In the genomic region with DNA sequence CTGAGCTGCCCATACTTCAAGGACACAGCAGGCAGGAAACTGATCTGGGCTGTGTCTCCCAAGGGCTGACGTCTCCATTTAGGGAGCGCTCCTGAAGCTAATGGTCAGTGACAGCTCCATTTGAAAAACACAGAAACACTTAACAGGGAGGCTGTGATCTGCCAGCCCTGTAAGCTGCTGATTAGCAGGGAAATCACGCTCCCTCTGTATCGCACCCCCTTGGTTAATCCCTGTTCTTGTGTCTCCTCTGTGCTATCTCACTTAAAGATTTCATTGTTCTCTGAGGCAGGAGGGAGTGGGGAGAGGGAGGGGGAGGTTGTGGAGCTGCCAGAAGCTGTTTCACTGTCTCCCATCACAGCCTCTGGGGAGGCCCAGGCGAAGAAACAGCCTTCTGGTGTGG, we compare ENCODE assay signal across 17 cellular contexts. TPM values are rescaled to one million over a fixed set of nuclear protein-coding genes. Genes with fewer than 3 reads are reported as not detected.
DNase-seq lines count a peak whose midpoint lies in the region; ATAC-seq and TF ChIP-seq lines count a peak whose summit lies in the region.
"Had no signal": no experiment of that assay in that cellular context is flagged by ENCODE, and none has a peak within 500 bp of the region (broad histone marks: within the 10 kb centered on the region; RNA-seq: fewer than 3 reads in every experiment).

No MANE protein-coding gene starts in this region.

- H3K36me3 Mint-ChIP-seq in T-helper 2 cell treated with Interferon-gamma antibody and Interleukin-4, amounts not matched to agents 5 μg/mL and 100 μg/mL, for 36 hours (ENCODE audit: low read depth) = peaks cover 11% of the 10 kb centered on the region
- H3K36me3 Mint-ChIP-seq: mesothelial cell of epicardium had no signal

- H2AFZ ChIP-seq in SK-N-SH (ENCODE audit: low read depth) = no peak overlapping the region
- H2AFZ ChIP-seq: parathyroid adenoma had no signal

- H3K4me3 ChIP-seq in SK-N-SH (ENCODE audit: low read depth in 2 of 2, low read length in 1 of 2) = no peak overlapping the region

- H3K4me3 Mint-ChIP-seq in T-helper 2 cell treated with Interferon-gamma antibody and Interleukin-4, amounts not matched to agents 5 μg/mL and 100 μg/mL, for 36 hours = no peak overlapping the region
- H3K4me3 Mint-ChIP-seq: activated CD8-positive, alpha-beta memory T cell treated with anti-CD3 and anti-CD28 coated beads, Interleukin-2, amount 10 ng/mL, durations not matched to agents 7 days and 5 days; central memory CD8-positive, alpha-beta T cell; mesothelial cell of epicardium had no signal

- no peaks in the 10 kb centered on the region for H3K4me1 Mint-ChIP-seq in T-helper 2 cell treated with Interferon-gamma antibody and Interleukin-4, amounts not matched to agents 5 μg/mL and 100 μg/mL, for 36 hours (ENCODE audit: low read depth)
- H3K4me1 Mint-ChIP-seq: activated CD8-positive, alpha-beta memory T cell treated with anti-CD3 and anti-CD28 coated beads, Interleukin-2, amount 10 ng/mL, durations not matched to agents 7 days and 5 days had no signal

- no peak overlapping the region for H3K4me2 ChIP-seq in SK-N-SH

- H3F3A ChIP-seq in SK-N-SH (replicated peaks; ENCODE audit: insufficient read depth) = no peaks in the 10 kb centered on the region

- H3K9me3 ChIP-seq in SK-N-SH = no peaks in the 10 kb centered on the region

- TF ChIP-seq RAD21 in SK-N-SH (IDR thresholded peaks at IDR 0.05; ENCODE audit: low read length) = no peak

- H3K4me1 ChIP-seq in SK-N-SH (ENCODE audit: control insufficient read depth in 1 of 2, insufficient read depth in 2 of 2, low read depth in 1 of 2, low read length in 1 of 2) = peaks cover 0 to 8% of the 10 kb centered on the region in 2 experiments; a peak in 1 of 4 replicates
- H3K4me1 ChIP-seq: parathyroid adenoma had no signal

- TF ChIP-seq EP300 in SK-N-SH (IDR thresholded peaks at IDR 0.05; ENCODE audit: borderline replicate concordance in 1 of 2, low read depth in 1 of 2, low read length in 1 of 2) = no peak

- no peaks in the 10 kb centered on the region for H3K27me3 ChIP-seq in SK-N-SH (ENCODE audit: insufficient read depth)

- H3K27ac ChIP-seq in SK-N-SH (ENCODE audit: low read depth in 2 of 2, low read length in 1 of 2) (no peak overlapping the region), substantia nigra (ENCODE audit: low read depth, low read length, poor library complexity, severe bottlenecking) (peak overlapping the region; percentile 72)
- H3K27ac ChIP-seq: parathyroid adenoma had no signal

- no peak overlapping the region for H3K27ac Mint-ChIP-seq in T-helper 2 cell treated with Interferon-gamma antibody and Interleukin-4, amounts not matched to agents 5 μg/mL and 100 μg/mL, for 36 hours
- H3K27ac Mint-ChIP-seq: activated CD8-positive, alpha-beta memory T cell treated with anti-CD3 and anti-CD28 coated beads, Interleukin-2, amount 10 ng/mL, durations not matched to agents 7 days and 5 days; mesothelial cell of epicardium had no signal

- no peaks in the 10 kb centered on the region for H3K79me2 ChIP-seq in SK-N-SH (ENCODE audit: insufficient read depth)
- H3K79me2 ChIP-seq: parathyroid adenoma had no signal

- 43% methylated on average over 5 of the region's 5 CpGs for WGBS in SK-N-SH (ENCODE audit: low lambda C conversion rate)

- DNase-seq in SK-N-SH = peak; percentile 12
- DNase-seq in cerebellar cortex (ENCODE audit: low spot score) = peak; percentile 88
- DNase-seq in inferior parietal cortex (ENCODE audit: extremely low spot score) = peak; percentile 67
- peak in 45 of 49 donors; percentile 12 to 85 (median 53) for DNase-seq in substantia nigra (lab: John Stamatoyannopoulos, UW)
- no peak for DNase-seq in T-helper 2 cell treated with Interferon-gamma antibody and Interleukin-4, amounts not matched to agents 5 μg/mL and 100 μg/mL, for 36 hours (ENCODE audit: low spot score)
- DNase-seq: activated CD8-positive, alpha-beta memory T cell treated with anti-CD3 and anti-CD28 coated beads, Interleukin-2, amount 10 ng/mL, durations not matched to agents 7 days and 5 days; activated naive CD4-positive, alpha-beta T cell treated with anti-CD3 and anti-CD28 coated beads, Interleukin-2, amount 50 U/mL, for 16 hours; Calu3; NCI-H1105 treated with DMSO at 0.1 percent for 48 hours; NCI-H526 treated with DMSO at 0.1 percent for 48 hours; trophoblast cell had no signal

- H4K20me1 ChIP-seq in SK-N-SH (ENCODE audit: insufficient read depth) = no peaks in the 10 kb centered on the region

- H3K36me3 ChIP-seq in SK-N-SH (replicated peaks in 1 of 2; ENCODE audit: control insufficient read depth in 1 of 2, insufficient read depth in 2 of 2, low read length in 1 of 2) = no peaks in the 10 kb centered on the region

- TF ChIP-seq CTCF in SK-N-SH (IDR thresholded peaks at IDR 0.05) = no peak

- no peak overlapping the region for H3K9ac ChIP-seq in SK-N-SH
- H3K9ac ChIP-seq: parathyroid adenoma had no signal

- CTCF ChIA-PET in SK-N-SH (lab: Yijun Ruan, JAX) = interaction anchor here (0.7 to 2.0 kb wide), 4 partner anchors 9 to 44 kb away, joined by 3 to 9 read pairs (median 4); no protein-coding TSS in a partner anchor

- H3K27me3 Mint-ChIP-seq in T-helper 2 cell treated with Interferon-gamma antibody and Interleukin-4, amounts not matched to agents 5 μg/mL and 100 μg/mL, for 36 hours (ENCODE audit: low read depth) = no peaks in the 10 kb centered on the region
- H3K27me3 Mint-ChIP-seq: activated CD8-positive, alpha-beta memory T cell treated with anti-CD3 and anti-CD28 coated beads, Interleukin-2, amount 10 ng/mL, durations not matched to agents 7 days and 5 days; central memory CD8-positive, alpha-beta T cell had no signal

- H3K9me2 ChIP-seq in SK-N-SH = no peaks in the 10 kb centered on the region

- ATAC-seq in SK-N-SH treated with all-trans-retinoic acid at 6 μM for 48 hours (no peak), HG03469 (IDR thresholded peaks at IDR 0.05; ENCODE audit: unreplicated experiment) (no peak), HG03342 (IDR thresholded peaks at IDR 0.05; ENCODE audit: unreplicated experiment) (no peak)
- ATAC-seq: activated CD8-positive, alpha-beta memory T cell treated with anti-CD3 and anti-CD28 coated beads, Interleukin-2, amount 10 ng/mL, durations not matched to agents 7 days and 5 days had no signal

- POLR2A ChIA-PET in SK-N-SH (lab: Yijun Ruan, JAX) = no interaction called here

- no peaks in the 10 kb centered on the region for H3K9me3 Mint-ChIP-seq in T-helper 2 cell treated with Interferon-gamma antibody and Interleukin-4, amounts not matched to agents 5 μg/mL and 100 μg/mL, for 36 hours
- H3K9me3 Mint-ChIP-seq: central memory CD8-positive, alpha-beta T cell; mesothelial cell of epicardium had no signal

TF ChIP-seq in SK-N-SH, 30 proteins besides CTCF, POLR2A, EP300 and RAD21:
- no peak for TF ChIP-seq YY1 (IDR thresholded peaks at IDR 0.05; ENCODE audit: low read depth)

TF ChIP-seq in SK-N-SH treated with all-trans-retinoic acid at 6 μM for 48 hours, 23 proteins besides CTCF, POLR2A, EP300 and RAD21:
- TF ChIP-seq, protein P1, sequence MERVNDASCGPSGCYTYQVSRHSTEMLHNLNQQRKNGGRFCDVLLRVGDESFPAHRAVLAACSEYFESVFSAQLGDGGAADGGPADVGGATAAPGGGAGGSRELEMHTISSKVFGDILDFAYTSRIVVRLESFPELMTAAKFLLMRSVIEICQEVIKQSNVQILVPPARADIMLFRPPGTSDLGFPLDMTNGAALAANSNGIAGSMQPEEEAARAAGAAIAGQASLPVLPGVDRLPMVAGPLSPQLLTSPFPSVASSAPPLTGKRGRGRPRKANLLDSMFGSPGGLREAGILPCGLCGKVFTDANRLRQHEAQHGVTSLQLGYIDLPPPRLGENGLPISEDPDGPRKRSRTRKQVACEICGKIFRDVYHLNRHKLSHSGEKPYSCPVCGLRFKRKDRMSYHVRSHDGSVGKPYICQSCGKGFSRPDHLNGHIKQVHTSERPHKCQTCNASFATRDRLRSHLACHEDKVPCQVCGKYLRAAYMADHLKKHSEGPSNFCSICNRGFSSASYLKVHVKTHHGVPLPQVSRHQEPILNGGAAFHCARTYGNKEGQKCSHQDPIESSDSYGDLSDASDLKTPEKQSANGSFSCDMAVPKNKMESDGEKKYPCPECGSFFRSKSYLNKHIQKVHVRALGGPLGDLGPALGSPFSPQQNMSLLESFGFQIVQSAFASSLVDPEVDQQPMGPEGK (CRISPR knock-in tag; IDR thresholded peaks at IDR 0.05; ENCODE audit: borderline replicate concordance) = no peak
TF ChIP-seq in SK-N-SH treated with all-trans-retinoic acid at 6 μM for 48 hours: peak in this region for 0.

RNA-seq across cellular contexts. Expression of a gene that starts 47.4 kb away (rescaled TPM):
- polyA plus RNA-seq in SK-N-SH (2012; rRNA removed) = not detected in 2 replicates
- not detected in 2 replicates for polyA plus RNA-seq in SK-N-SH (2012; cell fraction: cytosol; rRNA removed)
- not detected in 2 replicates for polyA plus RNA-seq in SK-N-SH (2012; cell fraction: nucleus; rRNA removed)
